8 cellular contexts compared by ENCODE assay signal in genomic region chr1:36175137-36176095, GRCh38. TPM values are rescaled to one million over a fixed set of nuclear protein-coding genes. Genes with fewer than 3 reads are reported as not detected.
DNase-seq lines count a peak whose midpoint lies in the region; ATAC-seq and TF ChIP-seq lines count a peak whose summit lies in the region.

No MANE protein-coding gene starts in this region.

- H3K9me3 Mint-ChIP-seq in immature natural killer cell (no peaks in the 10 kb centered on the region), glutamatergic neuron (ENCODE audit: unreplicated experiment) (peaks cover 7% of the 10 kb centered on the region)

- peaks cover 0 to 4% (median 0%) of the 10 kb centered on the region in 3 donors for H3K27me3 Mint-ChIP-seq in immature natural killer cell (ENCODE audit: low read depth in 3 of 3)
- H3K27me3 Mint-ChIP-seq in glutamatergic neuron (ENCODE audit: unreplicated experiment): peaks cover 2% of the 10 kb centered on the region

- no peak overlapping the region for H3K4me3 Mint-ChIP-seq in immature natural killer cell
- no peak overlapping the region for H3K4me3 Mint-ChIP-seq in glutamatergic neuron (ENCODE audit: unreplicated experiment)

- H3K4me3 ChIP-seq in SJCRH30 (no peak overlapping the region), smooth muscle cell (no peak overlapping the region)

- H3K9ac ChIP-seq in smooth muscle cell (ENCODE audit: low read depth): peak overlapping the region; percentile 54

- H3K36me3 Mint-ChIP-seq in immature natural killer cell (peaks cover 0 to 39% (median 15%) of the 10 kb centered on the region in 3 donors), glutamatergic neuron (ENCODE audit: unreplicated experiment) (no peaks in the 10 kb centered on the region)

- H3K27ac ChIP-seq in SJCRH30 (no peak overlapping the region), smooth muscle cell (ENCODE audit: low read depth) (peak overlapping the region; percentile 58)

- no peak overlapping the region for H3K4me2 ChIP-seq in smooth muscle cell

- H3K27me3 ChIP-seq in SJCRH30: no peaks in the 10 kb centered on the region
- no peaks in the 10 kb centered on the region for H3K27me3 ChIP-seq in smooth muscle cell (ENCODE audit: low read depth)

- peaks cover 3% of the 10 kb centered on the region for H3F3A ChIP-seq in smooth muscle cell (ENCODE audit: low read depth)

- H3K4me1 Mint-ChIP-seq in immature natural killer cell (peaks cover 10 to 15% of the 10 kb centered on the region in 2 donors), glutamatergic neuron (ENCODE audit: low read depth, unreplicated experiment) (peaks cover 10% of the 10 kb centered on the region)

- peak; percentile 26 for DNase-seq in NCI-H146 (lab: John Stamatoyannopoulos, UW)
- no peak for DNase-seq in NCI-H146 treated with DMSO at 0.1 percent for 48 hours (lab: John Stamatoyannopoulos, UW; ENCODE audit: unreplicated experiment)
- peak; percentile 70 to 74 for DNase-seq in SJCRH30
- peak; percentile 70 for DNase-seq in Right ventricle myocardium superior
- no peak for DNase-seq in smooth muscle cell (lab: John Stamatoyannopoulos, UW; ENCODE audit: unreplicated experiment)
- no peak for DNase-seq in immature natural killer cell
- no peak for DNase-seq in glutamatergic neuron

- ATAC-seq in Right ventricle myocardium superior (ENCODE audit: poor library complexity) (peak; percentile 80), HG03457 (IDR thresholded peaks at IDR 0.05; ENCODE audit: unreplicated experiment) (no peak)

- no peaks in the 10 kb centered on the region for H3K9me3 ChIP-seq in SJCRH30 (replicated peaks)
- H3K9me3 ChIP-seq in smooth muscle cell (replicated peaks; ENCODE audit: low read depth): no peaks in the 10 kb centered on the region

- H3K27ac Mint-ChIP-seq in immature natural killer cell (peak overlapping the region in 3 of 6 donors; percentile 10 to 79 (median 51)), glutamatergic neuron (ENCODE audit: unreplicated experiment) (no peak overlapping the region)

- peaks cover 48% of the 10 kb centered on the region for H3K79me2 ChIP-seq in smooth muscle cell (ENCODE audit: low read depth)

- no peak overlapping the region for H2AFZ ChIP-seq in smooth muscle cell (ENCODE audit: low read depth)

- intact Hi-C loops in Right ventricle myocardium superior (cut with DNase I): no loop called here

- no peak for TF ChIP-seq CTCF in smooth muscle cell (IDR thresholded peaks at IDR 0.05; ENCODE audit: borderline replicate concordance, insufficient read depth, poor library complexity, severe bottlenecking)
- TF ChIP-seq CTCF in glutamatergic neuron (IDR thresholded peaks at IDR 0.05; ENCODE audit: partially characterized antibody, unreplicated experiment): no peak

- H3K4me1 ChIP-seq in SJCRH30 (peaks cover 8% of the 10 kb centered on the region; the same call in 1 of the 2 replicates), smooth muscle cell (ENCODE audit: low read depth) (peaks cover 13% of the 10 kb centered on the region)

- 91% methylated on average over 11 of the region's 11 CpGs for WGBS in smooth muscle cell (ENCODE audit: low lambda C conversion rate)

- H3K36me3 ChIP-seq in SJCRH30: peaks cover 87% of the 10 kb centered on the region
- no peaks in the 10 kb centered on the region for H3K36me3 ChIP-seq in smooth muscle cell (ENCODE audit: low read depth)

- H4K20me1 ChIP-seq in smooth muscle cell (ENCODE audit: low read depth): peaks cover 90% of the 10 kb centered on the region

RNA-seq across cellular contexts. Expression of gene MAP7D1, which starts 19.5 kb away (rescaled TPM):
- total RNA-seq in SJCRH30 (2014; rRNA removed; shearing (Covaris generic)): 91.2 and 96.2 TPM in 2 replicates
- total RNA-seq in Right ventricle myocardium superior (390 TPM), smooth muscle cell (102 and 109 TPM in 2 replicates), glutamatergic neuron (ENCODE audit: unreplicated experiment) (152 TPM)
- polyA plus RNA-seq in smooth muscle cell (169 and 186 TPM in 2 replicates), immature natural killer cell (10 to 100 TPM; 12.4 to 41.9 (median 17.9) TPM)

RNA-seq across cellular contexts. Expression of gene TRAPPC3, which starts 26.1 kb away (rescaled TPM):
- 76.0 and 78.6 TPM in 2 replicates for total RNA-seq in SJCRH30 (2014; rRNA removed; shearing (Covaris generic))
- total RNA-seq in Right ventricle myocardium superior (59.6 TPM), smooth muscle cell (67.8 and 202 TPM in 2 replicates), glutamatergic neuron (ENCODE audit: unreplicated experiment) (30.0 TPM)
- polyA plus RNA-seq in smooth muscle cell (113 and 114 TPM in 2 replicates), immature natural killer cell (100 to 1,000 TPM; 113 to 219 (median 129) TPM)

RNA-seq across cellular contexts. Expression of gene THRAP3, which starts 48.8 kb away (rescaled TPM):
- 103 and 131 TPM in 2 replicates for total RNA-seq in SJCRH30 (2014; rRNA removed; shearing (Covaris generic))
- total RNA-seq in Right ventricle myocardium superior (57.6 TPM), smooth muscle cell (60.5 and 97.2 TPM in 2 replicates), glutamatergic neuron (ENCODE audit: unreplicated experiment) (119 TPM)
- polyA plus RNA-seq in smooth muscle cell (44.1 and 45.1 TPM in 2 replicates), immature natural killer cell (100 to 1,000 TPM in 1 of 3 donors, 10 to 100 TPM in 2; 61.6 to 103 (median 70.7) TPM)

RNA-seq across cellular contexts. Expression of gene COL8A2, which starts 50.4 kb away (rescaled TPM):
- total RNA-seq in SJCRH30 (2014; rRNA removed; shearing (Covaris generic)): 0.45 and 0.51 TPM in 2 replicates
- 1.4 TPM for total RNA-seq in Right ventricle myocardium superior
- 21.7 and 32.9 TPM in 2 replicates for total RNA-seq in smooth muscle cell
- polyA plus RNA-seq in smooth muscle cell: 35.9 and 59.0 TPM in 2 replicates
- under 1 TPM in 1 of 3 donors, not detected in 2; 0.12 TPM for polyA plus RNA-seq in immature natural killer cell
- total RNA-seq in glutamatergic neuron (ENCODE audit: unreplicated experiment): not detected

Comparison
In these comparisons a context has a peak if more than half of its experiments do, and no peak if none do; other contexts are left out.
1. DNase-seq: peak in NCI-H146 (single experiment), SJCRH30 (2 of 2) and Right ventricle myocardium superior (single experiment); none in NCI-H146 treated with DMSO at 0.1 percent for 48 hours (single experiment), smooth muscle cell (single experiment), immature natural killer cell (0 of 3) and glutamatergic neuron (single experiment).